In genomic region chr3:69330891-69331400, GRCh38 we compare ENCODE assay signal across 14 cellular contexts. TPM values are rescaled to one million over a fixed set of nuclear protein-coding genes. Genes with fewer than 3 reads are reported as not detected.
DNase-seq lines count a peak whose midpoint lies in the region; ATAC-seq and TF ChIP-seq lines count a peak whose summit lies in the region.
"Had no signal": no experiment of that assay in that cellular context is flagged by ENCODE, and none has a peak within 500 bp of the region (broad histone marks: within the 10 kb centered on the region; RNA-seq: fewer than 3 reads in every experiment).

No MANE protein-coding gene starts in this region.

- DNase-seq in KBM-7 (peak; percentile 52), esophagus squamous epithelium (lab: John Stamatoyannopoulos, UW) (no peak), lower lobe of right lung (peak; percentile 67), spleen (no peak), NCI-H2029 (lab: John Stamatoyannopoulos, UW) (no peak), D341Med (ENCODE audit: low spot score) (no peak), foreskin keratinocyte (no peak)
- DNase-seq: activated effector memory CD4-positive, alpha-beta T cell treated with anti-CD3 and anti-CD28 coated beads, Interleukin-2, amount 50 U/mL, for 16 hours; AML-193; kidney glomerular epithelial cell; NCI-H2107; NK-92 treated with Interleukin-12 subunit alpha and Interleukin-12 subunit beta, amount 100 ng/mL, for 24 hours; stimulated activated CD4-positive, alpha-beta T cell treated with anti-CD3 and anti-CD28 coated beads, Interleukin-15, amount 100 ng/mL, for 24 hours had no signal

- intact Hi-C loops in esophagus squamous epithelium (cut with DNase I): no loop called here
- intact Hi-C loops in lower lobe of right lung (cut with DNase I): no loop called here
- intact Hi-C loops in spleen (cut with DNase I; ENCODE audit: low total_unique reads): no loop called here

- H3K9me3 ChIP-seq in esophagus squamous epithelium (no peaks in the 10 kb centered on the region), lower lobe of right lung (no peaks in the 10 kb centered on the region), spleen (no peaks in the 10 kb centered on the region)

- 70 to 72% methylated on average over 8 to 9 of the region's 10 CpGs for WGBS in esophagus squamous epithelium, 2 donors
- 44 to 54% (median 51%) methylated on average over 10 of the region's 10 CpGs for WGBS in spleen, 5 donors

- H3K27me3 ChIP-seq in esophagus squamous epithelium: no peaks in the 10 kb centered on the region
- H3K27me3 ChIP-seq in lower lobe of right lung (ENCODE audit: low read depth): no peaks in the 10 kb centered on the region
- H3K27me3 ChIP-seq in spleen (replicated peaks in 1 of 7): no peaks in the 10 kb centered on the region
- no peaks in the 10 kb centered on the region for H3K27me3 ChIP-seq in foreskin keratinocyte

- TF ChIP-seq CTCF in esophagus squamous epithelium (IDR thresholded peaks at IDR 0.05) (no peak), lower lobe of right lung (IDR thresholded peaks at IDR 0.05) (no peak), spleen (IDR thresholded peaks at IDR 0.05 in 8 of 11, conservative IDR thresholded peaks at IDR 0.05 in 3 of 11) (no peak), foreskin keratinocyte (conservative IDR thresholded peaks at IDR 0.05) (no peak)

- ATAC-seq in lower lobe of right lung (peak; percentile 92 to 94), HG03457 (IDR thresholded peaks at IDR 0.05; ENCODE audit: unreplicated experiment) (no peak), foreskin keratinocyte (no peak)

- no peaks in the 10 kb centered on the region for H3K36me3 ChIP-seq in esophagus squamous epithelium
- peaks cover 4% of the 10 kb centered on the region for H3K36me3 ChIP-seq in lower lobe of right lung
- H3K36me3 ChIP-seq in spleen: peaks cover 0 to 4% (median 0%) of the 10 kb centered on the region in 6 donors

- in situ Hi-C loops in KBM-7 (cut with MboI; ENCODE audit: low pct_unique_long_range_greater_than_20kb, low sequenced_read_pairs): no loop called here

- no peak for TF ChIP-seq POLR2A in esophagus squamous epithelium (IDR thresholded peaks at IDR 0.05)
- TF ChIP-seq POLR2A in spleen (IDR thresholded peaks at IDR 0.05): no peak

- H3K4me3 ChIP-seq in esophagus squamous epithelium (no peak overlapping the region), lower lobe of right lung (no peak overlapping the region), spleen (no peak overlapping the region)

- H3K4me1 ChIP-seq in esophagus squamous epithelium (peaks cover 0 to 18% (median 0%) of the 10 kb centered on the region in 3 donors), lower lobe of right lung (peaks cover 82% of the 10 kb centered on the region), spleen (peaks cover 17 to 50% (median 41%) of the 10 kb centered on the region in 6 donors), foreskin keratinocyte (peaks cover 3% of the 10 kb centered on the region)

- H3K27ac ChIP-seq in esophagus squamous epithelium: peak overlapping the region in 3 of 4 donors; percentile 24 to 64 (median 50)
- peak overlapping the region; percentile 80 for H3K27ac ChIP-seq in lower lobe of right lung
- H3K27ac ChIP-seq in spleen: peak overlapping the region in 6 of 8 donors; percentile 6 to 79 (median 60)
- H3K27ac ChIP-seq in foreskin keratinocyte: no peak overlapping the region

RNA-seq across cellular contexts. Expression of gene FRMD4B, which starts 54.9 kb away (rescaled TPM):
- total RNA-seq in esophagus squamous epithelium (10 to 100 TPM; 37.5 to 66.2 (median 62.5) TPM), lower lobe of right lung (62.4 TPM), spleen (100 to 1,000 TPM in 6 of 7 donors, 10 to 100 TPM in 1; 75.2 to 143 (median 128) TPM), foreskin keratinocyte (61.3 and 66.8 TPM in 2 replicates)
- polyA plus RNA-seq in spleen (10 to 100 TPM in 1 of 3 donors, 1 to 10 TPM in 2; 8.1 to 17.5 (median 9.8) TPM), foreskin keratinocyte (14.3 and 15.1 TPM in 2 replicates)

Comparison
In these comparisons a context has a peak if more than half of its experiments do, and no peak if none do; other contexts are left out.
1. DNase-seq: peak in KBM-7 (single experiment) and lower lobe of right lung (single experiment); none in esophagus squamous epithelium (single experiment), spleen (single experiment), NCI-H2029 (single experiment), D341Med (single experiment) and foreskin keratinocyte (0 of 2).
2. ATAC-seq: peak in lower lobe of right lung (2 of 2); none in HG03457 (single experiment) and foreskin keratinocyte (single experiment).